Comparison of ENCODE assay signal across 14 cellular contexts in the genomic region with DNA sequence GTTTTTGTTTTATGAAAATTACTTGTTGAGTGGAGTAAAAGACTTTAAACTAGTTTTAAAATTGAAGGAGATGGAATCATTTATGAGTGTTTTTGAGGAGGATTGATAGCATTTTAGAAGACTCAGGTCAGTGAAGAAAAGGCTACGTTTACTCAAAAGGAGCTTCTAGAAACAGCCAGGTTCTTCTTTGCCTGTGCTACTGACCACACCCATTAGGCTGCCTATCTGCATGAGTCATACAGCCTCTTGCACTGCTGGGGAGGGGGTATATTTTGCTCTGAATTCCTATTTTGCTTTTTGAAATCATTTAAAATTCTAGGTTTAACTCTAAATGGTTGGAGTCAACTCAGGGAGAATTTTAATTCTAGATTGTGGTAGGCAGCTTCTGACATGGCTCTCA. TPM values are rescaled to one million over a fixed set of nuclear protein-coding genes. Genes with fewer than 3 reads are reported as not detected.
DNase-seq lines count a peak whose midpoint lies in the region; ATAC-seq and TF ChIP-seq lines count a peak whose summit lies in the region.
"Had no signal": no experiment of that assay in that cellular context is flagged by ENCODE, and none has a peak within 500 bp of the region (broad histone marks: within the 10 kb centered on the region; RNA-seq: fewer than 3 reads in every experiment).

No MANE protein-coding gene starts in this region.

- TF ChIP-seq POLR2A in adrenal gland (IDR thresholded peaks at IDR 0.05) = no peak

- TF ChIP-seq CTCF in RWPE2 (IDR thresholded peaks at IDR 0.05; ENCODE audit: poor library complexity, severe bottlenecking) = no peak
- TF ChIP-seq CTCF in fibroblast of pulmonary artery (IDR thresholded peaks at IDR 0.05; ENCODE audit: low read length, missing control alignments) = no peak
- no peak for TF ChIP-seq CTCF in tibial artery (IDR thresholded peaks at IDR 0.05)
- no peak for TF ChIP-seq CTCF in adrenal gland (IDR thresholded peaks at IDR 0.05)

- H3K27me3 ChIP-seq in RWPE2 (ENCODE audit: insufficient read depth, poor library complexity, severe bottlenecking) (no peaks in the 10 kb centered on the region), tibial artery (no peaks in the 10 kb centered on the region), adrenal gland (peaks cover 5% of the 10 kb centered on the region)
- H3K27me3 ChIP-seq: esophagus muscularis mucosa had no signal

- 33 to 47% (median 40%) methylated on average over 1 of the region's 1 CpG for WGBS in adrenal gland, 4 donors

- DNase-seq in HCEC 1CT (peak; percentile 35), RWPE2 (ENCODE audit: low spot score) (no peak), fibroblast of pulmonary artery (ENCODE audit: low read depth) (peak; percentile 61), tibial artery (no peak), adrenal gland (no peak), ureter (ENCODE audit: low spot score) (no peak), pons (ENCODE audit: low spot score) (no peak)
- DNase-seq: Calu3, left ventricle myocardium superior, NCI-H510A treated with DMSO at 0.1 percent for 48 hours, SHP77 had no signal

- peak overlapping the region; percentile 58 for H3K27ac ChIP-seq in RWPE2 (ENCODE audit: poor library complexity, severe bottlenecking)
- H3K27ac ChIP-seq in tibial artery = peak overlapping the region; percentile 3 to 46
- H3K27ac ChIP-seq in adrenal gland = no peak overlapping the region
- H3K27ac ChIP-seq: esophagus muscularis mucosa, VCaP had no signal

- peaks cover 77% of the 10 kb centered on the region for H3K36me3 ChIP-seq in RWPE2 (ENCODE audit: low read depth)
- peaks cover 7 to 17% (median 16%) of the 10 kb centered on the region in 3 donors for H3K36me3 ChIP-seq in tibial artery
- no peaks in the 10 kb centered on the region for H3K36me3 ChIP-seq in adrenal gland (replicated peaks in 1 of 2)
- H3K36me3 ChIP-seq: esophagus muscularis mucosa had no signal

- no peaks in the 10 kb centered on the region for H3K9me3 ChIP-seq in RWPE2 (ENCODE audit: severe bottlenecking)
- H3K9me3 ChIP-seq in tibial artery = peaks cover 0 to 6% (median 5%) of the 10 kb centered on the region in 3 donors
- no peaks in the 10 kb centered on the region for H3K9me3 ChIP-seq in adrenal gland (replicated peaks in 1 of 3)

- intact Hi-C loops in tibial artery (cut with DNase I; ENCODE audit: low total_unique reads) (no loop called here), adrenal gland (cut with DNase I) (no loop called here)

- ATAC-seq in RWPE2 (ENCODE audit: low read depth) = peak; percentile 99
- no peak for ATAC-seq in HG03139 (IDR thresholded peaks at IDR 0.05; ENCODE audit: unreplicated experiment)
- ATAC-seq: left ventricle myocardium superior had no signal

- H3K4me3 ChIP-seq in RWPE2 (ENCODE audit: severe bottlenecking) = no peak overlapping the region
- H3K4me3 ChIP-seq in fibroblast of pulmonary artery (replicated peaks; ENCODE audit: low read depth, low read length) = no peak overlapping the region
- no peak overlapping the region for H3K4me3 ChIP-seq in tibial artery
- no peak overlapping the region for H3K4me3 ChIP-seq in adrenal gland
- H3K4me3 ChIP-seq: esophagus muscularis mucosa had no signal

- H3K4me1 ChIP-seq in RWPE2 (ENCODE audit: insufficient read depth, poor library complexity, severe bottlenecking) = peaks cover 20% of the 10 kb centered on the region
- H3K4me1 ChIP-seq in tibial artery = peaks cover 0 to 47% (median 6%) of the 10 kb centered on the region in 4 donors
- no peaks in the 10 kb centered on the region for H3K4me1 ChIP-seq in adrenal gland (replicated peaks in 1 of 2)
- H3K4me1 ChIP-seq: esophagus muscularis mucosa had no signal

RNA-seq across cellular contexts. Expression of a gene that starts 22.3 kb away (rescaled TPM):
- total RNA-seq in adrenal gland (100 to 1,000 TPM in 6 of 8 donors, 10 to 100 TPM in 2; 52.3 to 430 (median 219) TPM), ureter (81.2 TPM)
- 100 to 1,000 TPM in 1 of 3 donors, 10 to 100 TPM in 2; 44.8 to 130 (median 63.9) TPM for polyA plus RNA-seq in adrenal gland

Comparison
In these comparisons a context has a peak if more than half of its experiments do, and no peak if none do; other contexts are left out.
1. DNase-seq: peak in HCEC 1CT (single experiment) and fibroblast of pulmonary artery (single experiment); none in RWPE2 (single experiment), tibial artery (0 of 2), adrenal gland (0 of 7), ureter (single experiment) and pons (single experiment).
2. H3K27ac ChIP-seq: peak in RWPE2 (single experiment) and tibial artery (2 of 2); none in adrenal gland (0 of 5).